8 cellular contexts compared by ENCODE assay signal in the genomic region with DNA sequence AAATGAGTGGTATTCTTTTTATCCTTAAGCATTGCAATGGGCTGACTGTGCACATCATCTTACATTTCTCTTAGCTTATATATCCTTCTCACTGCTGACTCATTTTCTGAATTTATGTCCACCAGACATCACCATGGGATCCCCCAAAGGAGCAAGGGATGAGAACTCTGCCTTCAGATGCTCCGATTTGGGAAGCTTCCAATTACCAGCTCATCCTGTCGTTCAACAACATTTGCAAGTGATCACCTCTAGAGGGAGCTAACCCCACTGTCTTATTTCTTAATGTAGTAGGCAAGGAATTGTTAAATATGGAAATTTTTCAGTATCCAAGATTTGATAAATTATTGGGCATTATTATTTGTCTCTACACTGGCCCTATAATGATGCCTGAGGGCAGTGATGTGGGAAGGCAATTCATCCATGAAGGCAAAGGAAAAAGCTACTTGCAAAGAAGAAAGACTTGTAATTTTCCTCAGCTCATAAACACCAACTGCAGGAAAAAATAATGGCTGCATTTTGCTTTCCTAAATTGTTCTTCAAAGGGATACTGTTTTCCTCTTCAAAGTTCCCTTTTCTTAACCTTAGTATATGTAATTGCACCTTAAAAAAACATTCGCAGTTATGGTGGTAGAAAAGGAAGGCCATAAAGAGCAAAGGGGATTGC.
DNase-seq lines count a peak whose midpoint lies in the region; ATAC-seq and TF ChIP-seq lines count a peak whose summit lies in the region.

No MANE protein-coding gene starts in this region.

- no CpG with 5 or more reads among the region's 3 CpGs for WGBS in iPS DF 6.9 (ENCODE audit: insufficient coverage, insufficient read length)
- WGBS in suprapubic skin = 37% methylated on average over 3 of the region's 3 CpGs

- TF ChIP-seq CTCF in suprapubic skin (IDR thresholded peaks at IDR 0.05) = peak in 1 of 2 donors; percentile 36

- H3K4me3 ChIP-seq in iPS DF 6.9 (ENCODE audit: low read length) = no peak overlapping the region
- H3K4me3 ChIP-seq in suprapubic skin = no peak overlapping the region

- H3K4me1 ChIP-seq in iPS DF 6.9 (ENCODE audit: control insufficient read depth, insufficient read depth, low read length) (no peaks in the 10 kb centered on the region), suprapubic skin (no peaks in the 10 kb centered on the region)

- TF ChIP-seq EP300 in suprapubic skin (IDR thresholded peaks at IDR 0.05) = no peak

- no peaks in the 10 kb centered on the region for H3K9me3 ChIP-seq in iPS DF 6.9 (ENCODE audit: control insufficient read depth, insufficient read depth, low read length)
- no peaks in the 10 kb centered on the region for H3K9me3 ChIP-seq in suprapubic skin

- H3K36me3 ChIP-seq in iPS DF 6.9 (ENCODE audit: control insufficient read depth, insufficient read depth, low read length) (no peaks in the 10 kb centered on the region), suprapubic skin (no peaks in the 10 kb centered on the region)

- TF ChIP-seq POLR2A in suprapubic skin (IDR thresholded peaks at IDR 0.05) = no peak

- ATAC-seq in HG02973 (IDR thresholded peaks at IDR 0.05; ENCODE audit: unreplicated experiment) = peak; percentile 50
- no peak for ATAC-seq in HG02763 (IDR thresholded peaks at IDR 0.05; ENCODE audit: unreplicated experiment)
- no peak for ATAC-seq in HG03565 (IDR thresholded peaks at IDR 0.05; ENCODE audit: unreplicated experiment)

- H3K27ac ChIP-seq in iPS DF 6.9 (ENCODE audit: low read length) (no peak overlapping the region), suprapubic skin (no peak overlapping the region)

- DNase-seq in GM03348 (ENCODE audit: low spot score) = peak; percentile 51
- peak; percentile 63 for DNase-seq in T1000 (lab: John Stamatoyannopoulos, UW)
- DNase-seq in iPS DF 6.9 (ENCODE audit: low read depth, low spot score) = peak; percentile 7
- DNase-seq in activated naive CD4-positive, alpha-beta T cell treated with anti-CD3 and anti-CD28 coated beads, Interleukin-2, amount 50 U/mL, for 16 hours = no peak
- DNase-seq in suprapubic skin (ENCODE audit: low spot score in 2 of 2) = no peak

- H3K27me3 ChIP-seq in iPS DF 6.9 (ENCODE audit: control insufficient read depth, insufficient read depth, low read length) (no peaks in the 10 kb centered on the region), suprapubic skin (no peaks in the 10 kb centered on the region)

Comparison
In these comparisons a context has a peak if more than half of its experiments do, and no peak if none do; other contexts are left out.
1. DNase-seq: peak in GM03348 (single experiment), T1000 (single experiment) and iPS DF 6.9 (single experiment); none in activated naive CD4-positive, alpha-beta T cell treated with anti-CD3 and anti-CD28 coated beads, Interleukin-2, amount 50 U/mL, for 16 hours (single experiment) and suprapubic skin (0 of 2).